Comparison of ENCODE assay signal across 9 cellular contexts in genomic region chr10:79159141-79159619, GRCh38.
DNase-seq lines count a peak whose midpoint lies in the region; ATAC-seq, FAIRE-seq and TF ChIP-seq lines count a peak whose summit lies in the region.
"Had no signal": no experiment of that assay in that cellular context is flagged by ENCODE, and none has a peak within 500 bp of the region (broad histone marks: within the 10 kb centered on the region; RNA-seq: fewer than 3 reads in every experiment).

No MANE protein-coding gene starts in this region.

- no peak overlapping the region for H3K56ac ChIP-seq in H1 (replicated peaks; ENCODE audit: insufficient read length, low read depth, low read length)

- no peak overlapping the region for H3K14ac ChIP-seq in H1 (ENCODE audit: insufficient read length)

- peak overlapping the region; percentile 99 for H2AK5ac ChIP-seq in H1 (ENCODE audit: low read depth, low read length)

- no peaks in the 10 kb centered on the region for H3K27me3 Mint-ChIP-seq in activated T-cell treated with anti-CD3 and anti-CD28 coated beads, Interleukin-2, amount 50 U/mL, for 4 hours (ENCODE audit: low read depth)

- no peaks in the 10 kb centered on the region; a peak in 1 of 7 replicates for H3K27me3 ChIP-seq in H1 (replicated peaks in 1 of 4; ENCODE audit: control insufficient read depth in 3 of 4, extremely low read depth in 1 of 4, insufficient read depth in 3 of 4, low read length in 3 of 4)
- no peaks in the 10 kb centered on the region for H3K27me3 ChIP-seq in transverse colon

- H3K79me1 ChIP-seq in H1 (ENCODE audit: low read depth, low read length), result peaks cover 12% of the 10 kb centered on the region

- TF ChIP-seq POLR2A in H1 (IDR thresholded peaks at IDR 0.05; ENCODE audit: control extremely low read depth in 1 of 2, low read depth in 2 of 2, low read length in 2 of 2) (no peak), transverse colon (IDR thresholded peaks at IDR 0.05) (no peak)

- peak; percentile 84 for DNase-seq in M059J (ENCODE audit: low read depth)
- no peak for DNase-seq in H1 (ENCODE audit: low read depth in 1 of 2, low spot score in 2 of 2)
- no peak for DNase-seq in transverse colon
- no peak for DNase-seq in CD1c-positive myeloid dendritic cell (ENCODE audit: extremely low spot score)
- DNase-seq in activated T-cell treated with anti-CD3 and anti-CD28 coated beads, Interleukin-2, amount 50 U/mL, for 4 hours, result no peak
- DNase-seq: activated gamma-delta T cell had no signal

- ATAC-seq in GM21619 (IDR thresholded peaks at IDR 0.05; ENCODE audit: unreplicated experiment) (no peak), GM19397 (IDR thresholded peaks at IDR 0.05; ENCODE audit: unreplicated experiment) (no peak)
- ATAC-seq in activated T-cell treated with anti-CD3 and anti-CD28 coated beads, Interleukin-2, amount 50 U/mL, for 4 hours, result no peak

- no peaks in the 10 kb centered on the region for H3K36me3 Mint-ChIP-seq in activated T-cell treated with anti-CD3 and anti-CD28 coated beads, Interleukin-2, amount 50 U/mL, for 4 hours (ENCODE audit: insufficient read depth)

- H2BK120ac ChIP-seq in H1 (replicated peaks; ENCODE audit: low read depth, low read length), result no peak overlapping the region

- in situ Hi-C loops in transverse colon (cut with MboI; ENCODE audit: low pct_ligation_motif_present in 1 of 4, low pct_unique_long_range_greater_than_20kb in 1 of 4, low sequenced_read_pairs in 3 of 4), result no loop called here

- peak overlapping the region; percentile 98 for H2BK20ac ChIP-seq in H1 (ENCODE audit: low read length)

- no peaks in the 10 kb centered on the region for H3K36me3 ChIP-seq in H1 (ENCODE audit: control insufficient read depth in 2 of 4, insufficient read depth in 4 of 4, low read length in 3 of 4)
- peaks cover 54% of the 10 kb centered on the region for H3K36me3 ChIP-seq in mesodermal cell (ENCODE audit: control insufficient read depth, insufficient read depth, low read length)
- H3K36me3 ChIP-seq in transverse colon, result no peaks in the 10 kb centered on the region

- no peak for TF ChIP-seq RAD21 in H1 (IDR thresholded peaks at IDR 0.05 in 1 of 2, conservative IDR thresholded peaks at IDR 0.05 in 1 of 2; ENCODE audit: low read depth in 2 of 2, low read length in 2 of 2)

- CTCF ChIA-PET in H1 (lab: Charles Lee; ENCODE audit: partially characterized antibody), result interaction anchor here (0.8 to 32.0 kb wide), 10 partner anchors 12 to 123 kb away, joined by 3 to 396 read pairs (median 12); no protein-coding TSS in a partner anchor

- POLR2A ChIA-PET in H1 (lab: Charles Lee; ENCODE audit: partially characterized antibody), result interaction anchor here (1.0 to 3.0 kb wide), 7 partner anchors 11 to 57 kb away, joined by 3 to 13 read pairs (median 3); no protein-coding TSS in a partner anchor

- intact Hi-C loops in transverse colon (cut with DNase I; ENCODE audit: low total_unique reads), result loop anchor here (10.0 kb wide), 1 partner anchor 84 kb away; no protein-coding TSS in a partner anchor

- H3K9me3 ChIP-seq in H1 (ENCODE audit: insufficient read depth in 2 of 2, low read depth in 1 of 2, low read length in 1 of 2) (no peaks in the 10 kb centered on the region), mesodermal cell (ENCODE audit: control insufficient read depth, low read length) (no peaks in the 10 kb centered on the region), transverse colon (no peaks in the 10 kb centered on the region)

- H4K5ac ChIP-seq in H1 (ENCODE audit: insufficient read length, low read depth, low read length), result peak overlapping the region; percentile 33

- TF ChIP-seq CTCF in H1 (IDR thresholded peaks at IDR 0.05; ENCODE audit: control extremely low read depth in 1 of 3, insufficient read depth in 1 of 3, low read depth in 1 of 3, low read length in 3 of 3), result no peak
- no peak for TF ChIP-seq CTCF in transverse colon (IDR thresholded peaks at IDR 0.05)

- WGBS in H1 (ENCODE audit: extremely low coverage in 1 of 2, insufficient coverage in 1 of 2, insufficient read length in 1 of 2, insufficient replicate concordance in 2 of 2, low coverage in 1 of 2, low lambda C conversion rate in 2 of 2, missing lambda C conversion rate in 1 of 2), 2 experiments, result 74% methylated on average over 13 of the region's 17 CpGs; no CpG with 5 or more reads in 1 of the 2 experiments
- WGBS in mesodermal cell (ENCODE audit: insufficient coverage in 2 of 2), 2 experiments, result 63 to 78% methylated on average over 10 to 16 of the region's 17 CpGs
- WGBS in transverse colon (ENCODE audit: low coverage in 1 of 2), 2 donors, result 61% methylated on average over 13 of the region's 17 CpGs; no CpG with 5 or more reads in 1 of the 2 donors

- peak overlapping the region; percentile 4 to 9; a peak in 1 of 4 replicates for H3K4me2 ChIP-seq in H1 (ENCODE audit: insufficient read depth in 1 of 2, low read depth in 2 of 2, low read length in 2 of 2)

- no peak overlapping the region for H3K4me3 Mint-ChIP-seq in activated T-cell treated with anti-CD3 and anti-CD28 coated beads, Interleukin-2, amount 50 U/mL, for 4 hours

- no peak overlapping the region for H2AFZ ChIP-seq in H1 (ENCODE audit: low read length)

- peaks cover 3% of the 10 kb centered on the region for H3K4me1 Mint-ChIP-seq in activated T-cell treated with anti-CD3 and anti-CD28 coated beads, Interleukin-2, amount 50 U/mL, for 4 hours (ENCODE audit: low read depth)

- peak overlapping the region; percentile 97 for H2BK5ac ChIP-seq in H1 (ENCODE audit: low read depth, low read length)

- no peak for FAIRE-seq in H1 (lab: Jason Lieb, UNC)

- H3K4me3 ChIP-seq in H1 (ENCODE audit: extremely low read depth in 1 of 4, insufficient read depth in 2 of 4, low read depth in 3 of 4, low read length in 4 of 4), result no peak overlapping the region
- no peak overlapping the region for H3K4me3 ChIP-seq in mesodermal cell (ENCODE audit: extremely low read depth, insufficient read depth, low read length, poor library complexity, severe bottlenecking)
- no peak overlapping the region for H3K4me3 ChIP-seq in transverse colon

- peak overlapping the region; percentile 69 for H3K4ac ChIP-seq in H1 (replicated peaks; ENCODE audit: insufficient read length, low read depth, low read length)

- no peak overlapping the region; a peak in 1 of 7 replicates for H3K9ac ChIP-seq in H1 (replicated peaks in 1 of 4; ENCODE audit: extremely low read depth in 1 of 4, low read depth in 3 of 4, low read length in 3 of 4)

- peak overlapping the region; percentile 72 for H4K8ac ChIP-seq in H1 (ENCODE audit: extremely low read depth, insufficient read depth, low read length)

- H3K27ac ChIP-seq in H1 (ENCODE audit: low read depth, low read length) (peak overlapping the region; percentile 39), mesodermal cell (ENCODE audit: low read depth, low read length, severe bottlenecking) (peak overlapping the region; percentile 95), transverse colon (peak overlapping the region; percentile 75 to 87 (median 85))

- no peak for TF ChIP-seq EP300 in H1 (IDR thresholded peaks at IDR 0.05; ENCODE audit: borderline replicate concordance in 1 of 2, low read depth in 2 of 2, low read length in 2 of 2)
- no peak for TF ChIP-seq EP300 in transverse colon (IDR thresholded peaks at IDR 0.05; ENCODE audit: low read depth)

- H3K23me2 ChIP-seq in H1 (ENCODE audit: low read depth, low read length), result no peaks in the 10 kb centered on the region

- H2BK12ac ChIP-seq in H1 (ENCODE audit: low read depth, low read length), result peak overlapping the region; percentile 100

- H4K91ac ChIP-seq in H1 (replicated peaks; ENCODE audit: insufficient read length, low read length), result peak overlapping the region; percentile 98

- peak overlapping the region; percentile 90 for H2BK15ac ChIP-seq in H1 (ENCODE audit: low read length)

- H3K23ac ChIP-seq in H1 (ENCODE audit: insufficient read length), result no peak overlapping the region

- H3K4me1 ChIP-seq in H1 (replicated peaks in 1 of 4; ENCODE audit: control insufficient read depth in 3 of 4, insufficient read depth in 4 of 4, low read length in 3 of 4) (peaks cover 21 to 44% (median 33%) of the 10 kb centered on the region in 4 experiments), mesodermal cell (ENCODE audit: control insufficient read depth, insufficient read depth, low read length, poor library complexity, severe bottlenecking) (peaks cover 56% of the 10 kb centered on the region), transverse colon (peaks cover 49 to 78% (median 61%) of the 10 kb centered on the region in 4 donors)

- peaks cover 0 to 35% of the 10 kb centered on the region in 2 experiments; a peak in 1 of 4 replicates for H3K79me2 ChIP-seq in H1 (ENCODE audit: control insufficient read depth in 1 of 2, insufficient read depth in 2 of 2, low read length in 2 of 2)

- peak overlapping the region; percentile 73 for H3K18ac ChIP-seq in H1 (ENCODE audit: extremely low read depth, low read length)

- peaks cover 0 to 8% of the 10 kb centered on the region in 2 experiments for H4K20me1 ChIP-seq in H1 (replicated peaks in 1 of 2; ENCODE audit: control insufficient read depth in 1 of 2, insufficient read depth in 2 of 2, low read length in 2 of 2)

- H3K9me3 Mint-ChIP-seq in activated T-cell treated with anti-CD3 and anti-CD28 coated beads, Interleukin-2, amount 50 U/mL, for 4 hours, result no peaks in the 10 kb centered on the region

TF ChIP-seq in H1, 55 proteins besides CTCF, POLR2A, EP300 and RAD21:
- no peak for TF ChIP-seq SP1 (IDR thresholded peaks at IDR 0.05; ENCODE audit: low read depth, low read length)
TF ChIP-seq in H1: peak in this region for 0.

Comparison
In these comparisons a context has a peak if more than half of its experiments do, and no peak if none do; other contexts are left out.
1. H3K27ac ChIP-seq: peak in every context shown above with its lines; median percentile 95 in mesodermal cell; 85 in transverse colon; 39 in H1.